In genomic region chr18:31225668-31226067, GRCh38 we compare ENCODE assay signal across 15 cellular contexts.
DNase-seq lines count a peak whose midpoint lies in the region; ATAC-seq, FAIRE-seq and TF ChIP-seq lines count a peak whose summit lies in the region.
"Had no signal": no experiment of that assay in that cellular context is flagged by ENCODE, and none has a peak within 500 bp of the region (broad histone marks: within the 10 kb centered on the region; RNA-seq: fewer than 3 reads in every experiment).

No MANE protein-coding gene starts in this region.

- ATAC-seq in HG02870 (IDR thresholded peaks at IDR 0.05; ENCODE audit: unreplicated experiment), result no peak
- ATAC-seq: activated T-cell treated with anti-CD3 and anti-CD28 coated beads, Interleukin-2, amount 50 U/mL, for 4 hours had no signal

- H3K4me3 ChIP-seq in endothelial cell of umbilical vein (replicated peaks in 1 of 3; ENCODE audit: insufficient read depth in 1 of 3, low read depth in 1 of 3, low read length in 3 of 3), result no peak overlapping the region
- no peak overlapping the region for H3K4me3 ChIP-seq in thyroid gland (replicated peaks in 1 of 3)
- H3K4me3 ChIP-seq: esophagus muscularis mucosa had no signal

- TF ChIP-seq CTCF in endothelial cell of umbilical vein (IDR thresholded peaks at IDR 0.05; ENCODE audit: extremely low read depth in 1 of 2, insufficient read depth in 1 of 2, low read depth in 1 of 2, low read length in 2 of 2) (no peak), thyroid gland (IDR thresholded peaks at IDR 0.05) (no peak)

- no peaks in the 10 kb centered on the region for H4K20me1 ChIP-seq in endothelial cell of umbilical vein (replicated peaks; ENCODE audit: control insufficient read depth, extremely low read depth, insufficient read depth, low read length)

- H3K27me3 ChIP-seq in endothelial cell of umbilical vein (ENCODE audit: control insufficient read depth in 2 of 2, insufficient read depth in 2 of 2, low read length in 2 of 2) (no peaks in the 10 kb centered on the region), thyroid gland (no peaks in the 10 kb centered on the region)
- H3K27me3 ChIP-seq: esophagus muscularis mucosa had no signal

- dilution Hi-C loops in endothelial cell of umbilical vein (cut with MboI; ENCODE audit: extremely low pct_ligation_motif_present, low sequenced_read_pairs), result no loop called here

- H3K36me3 ChIP-seq in endothelial cell of umbilical vein (ENCODE audit: control insufficient read depth in 2 of 2, extremely low read depth in 1 of 2, insufficient read depth in 2 of 2, low read length in 2 of 2), result no peaks in the 10 kb centered on the region
- no peaks in the 10 kb centered on the region for H3K36me3 ChIP-seq in thyroid gland
- H3K36me3 ChIP-seq: esophagus muscularis mucosa, WERI-Rb-1 had no signal

- POLR2A ChIA-PET in endothelial cell of umbilical vein (lab: Charles Lee), result no interaction called here

- H3K4me1 ChIP-seq in endothelial cell of umbilical vein (ENCODE audit: control insufficient read depth, extremely low read depth, insufficient read depth, low read length) (no peaks in the 10 kb centered on the region), thyroid gland (peaks cover 19 to 43% of the 10 kb centered on the region in 2 donors)
- H3K4me1 ChIP-seq: esophagus muscularis mucosa had no signal

- no peak overlapping the region for H2AFZ ChIP-seq in endothelial cell of umbilical vein (ENCODE audit: low read depth, low read length)

- H3K9me3 ChIP-seq in endothelial cell of umbilical vein (replicated peaks; ENCODE audit: control insufficient read depth, insufficient read depth, low read length) (no peaks in the 10 kb centered on the region), thyroid gland (no peaks in the 10 kb centered on the region)

- intact Hi-C loops in endothelial cell of umbilical vein (cut with micrococcal nuclease), result no loop called here
- intact Hi-C loops in thyroid gland (cut with DNase I), result loop anchor here (10.0 kb wide), 1 partner anchor 121 kb away; the partner anchor contains the start of gene DSC2

- no peak for TF ChIP-seq POLR2A in endothelial cell of umbilical vein (IDR thresholded peaks at IDR 0.05; ENCODE audit: low read depth, low read length)
- no peak for TF ChIP-seq POLR2A in thyroid gland (IDR thresholded peaks at IDR 0.05)

- CTCF ChIA-PET in endothelial cell of umbilical vein (lab: Charles Lee), result interaction anchor here (1.3 kb wide), 1 partner anchor 16 kb away, joined by 3 read pairs; no protein-coding TSS in a partner anchor

- no peaks in the 10 kb centered on the region for H3K9me1 ChIP-seq in endothelial cell of umbilical vein (replicated peaks; ENCODE audit: control insufficient read depth, extremely low read depth, insufficient read depth, low read length)

- BruUV-seq in endothelial cell of umbilical vein (replicated peaks; lab: Mats Ljungman, UMichigan), result no TSS peak

- H3K9ac ChIP-seq in endothelial cell of umbilical vein (replicated peaks; ENCODE audit: extremely low read depth, insufficient read depth, low read length), result no peak overlapping the region

- peak; percentile 72 for DNase-seq in NCI-H226
- DNase-seq in endothelial cell of umbilical vein (ENCODE audit: low read depth, low spot score), result peak; percentile 67
- peak; percentile 72 for DNase-seq in left kidney (ENCODE audit: low read depth, low spot score)
- peak; percentile 71 to 83 for DNase-seq in thyroid gland
- DNase-seq in GM19240 (ENCODE audit: insufficient read length, low spot score), result no peak
- no peak for DNase-seq in NOMO-1 treated with DMSO at 0.1 percent for 48 hours (lab: John Stamatoyannopoulos, UW; ENCODE audit: unreplicated experiment)
- no peak for DNase-seq in 8988T
- DNase-seq: activated T-cell treated with anti-CD3 and anti-CD28 coated beads, Interleukin-2, amount 50 U/mL, for 4 hours; caudate nucleus; COR-L47; MM.1S; SHP77 treated with DMSO at 0.1 percent for 48 hours; WERI-Rb-1 had no signal

- H3K27ac ChIP-seq in endothelial cell of umbilical vein (ENCODE audit: insufficient read depth, low read depth, low read length), result no peak overlapping the region
- H3K27ac ChIP-seq in thyroid gland, result peak overlapping the region; percentile 33 to 82 (median 57)
- H3K27ac ChIP-seq: esophagus muscularis mucosa, WERI-Rb-1 had no signal

- 17 to 19% methylated on average over 5 of the region's 5 CpGs for WGBS in thyroid gland, 2 donors

- no peak overlapping the region for H3K4me2 ChIP-seq in endothelial cell of umbilical vein (ENCODE audit: insufficient read depth, low read length)

- no peaks in the 10 kb centered on the region for H3K79me2 ChIP-seq in endothelial cell of umbilical vein (ENCODE audit: control insufficient read depth, insufficient read depth, low read length)

- no peak for FAIRE-seq in endothelial cell of umbilical vein (lab: Jason Lieb, UNC)

TF ChIP-seq in endothelial cell of umbilical vein, 7 proteins besides CTCF, POLR2A, EP300 and RAD21:
- no peak for TF ChIP-seq MYC (IDR thresholded peaks at IDR 0.05; ENCODE audit: low read depth, low read length)

Comparison
In these comparisons a context has a peak if more than half of its experiments do, and no peak if none do; other contexts are left out.
1. DNase-seq: peak in NCI-H226 (single experiment), endothelial cell of umbilical vein (single experiment), left kidney (single experiment) and thyroid gland (2 of 2); none in GM19240 (single experiment), NOMO-1 treated with DMSO at 0.1 percent for 48 hours (single experiment) and 8988T (single experiment).